8 cellular contexts compared by ENCODE assay signal in the genomic region with DNA sequence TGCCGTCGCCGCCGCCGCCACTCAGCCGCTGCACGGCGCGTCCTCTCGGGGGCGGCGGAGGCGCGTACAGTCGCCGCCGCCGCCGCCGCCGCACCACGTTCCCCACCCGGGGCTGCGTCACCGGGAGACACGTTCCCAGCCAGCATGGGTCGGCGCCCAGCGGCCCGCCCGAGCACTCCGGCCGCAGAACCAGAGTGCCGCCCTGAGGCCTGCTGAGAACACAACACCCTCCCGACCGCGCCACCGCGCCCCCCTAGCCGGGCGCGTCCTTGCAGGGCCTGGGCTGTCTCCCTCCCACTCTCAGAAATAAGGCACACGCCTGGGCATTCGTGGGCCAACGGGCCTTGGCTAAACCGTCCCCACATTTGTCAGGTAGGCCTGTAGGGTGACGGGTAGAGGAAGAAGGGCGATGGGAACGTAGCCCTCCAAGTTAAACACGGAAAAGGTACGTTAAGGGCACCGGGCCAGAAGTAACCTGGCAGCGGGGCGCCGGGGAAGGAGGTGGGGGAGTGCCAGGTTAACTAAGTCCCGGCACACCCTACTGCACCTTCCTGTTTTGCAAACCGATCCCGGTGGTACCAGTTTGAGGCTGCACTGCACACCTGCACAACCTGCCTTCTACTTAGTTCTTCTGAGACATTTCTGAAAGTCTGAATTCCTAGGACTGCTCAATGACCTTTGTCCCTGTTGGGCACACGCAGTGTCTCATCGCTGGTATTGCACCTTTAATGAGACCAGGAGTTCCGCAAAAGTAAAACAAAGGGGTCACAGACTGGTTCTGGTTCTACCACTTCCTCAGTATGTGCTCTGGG. TPM values are rescaled to one million over a fixed set of nuclear protein-coding genes. Genes with fewer than 3 reads are reported as not detected.
DNase-seq lines count a peak whose midpoint lies in the region; ATAC-seq and TF ChIP-seq lines count a peak whose summit lies in the region.

A gene (minus strand): TSS at position 68 of the 812 bp plus-strand sequence. CDS start 520 bp downstream, outside the sequence.

- peak; percentile 87 for TF ChIP-seq CTCF in lung (IDR thresholded peaks at IDR 0.05; ENCODE audit: control extremely low read depth, extremely low read depth)

- H3K27ac Mint-ChIP-seq in CD8-positive, alpha-beta memory T cell: peak within 1 kb of the TSS; percentile 81 to 97 (median 90)
- H3K27ac Mint-ChIP-seq in activated CD8-positive, alpha-beta T cell treated with anti-CD3 and anti-CD28 coated beads, Interleukin-2, amount 10 ng/mL, durations not matched to agents 7 days and 5 days: peak within 1 kb of the TSS; percentile 84

- CTCF ChIA-PET in CD8-positive, alpha-beta memory T cell (lab: Charles Lee): interaction anchor here (0.8 to 2.3 kb wide), 13 partner anchors 10 to 946 kb away, joined by 3 to 12 read pairs (median 3); a partner anchor contains a TSS
- CTCF ChIA-PET in activated CD8-positive, alpha-beta T cell treated with anti-CD3 and anti-CD28 coated beads, Interleukin-2, amount 10 ng/mL, durations not matched to agents 7 days and 5 days (lab: Charles Lee): interaction anchor here (0.7 to 3.0 kb wide), 14 partner anchors 8 to 278 kb away, joined by 3 to 31 read pairs (median 4); a partner anchor contains a TSS

- peak within 1 kb of the TSS; percentile 86 to 97 (median 91) for H3K4me3 Mint-ChIP-seq in CD8-positive, alpha-beta memory T cell
- peak within 1 kb of the TSS; percentile 91 for H3K4me3 Mint-ChIP-seq in activated CD8-positive, alpha-beta T cell treated with anti-CD3 and anti-CD28 coated beads, Interleukin-2, amount 10 ng/mL, durations not matched to agents 7 days and 5 days

- H3K4me3 ChIP-seq in CD8-positive, alpha-beta memory T cell (ENCODE audit: low read length): peak within 1 kb of the TSS; percentile 74
- peak within 1 kb of the TSS; percentile 60 for H3K4me3 ChIP-seq in ectodermal cell (ENCODE audit: insufficient read depth, low read depth, low read length)
- peak within 1 kb of the TSS; percentile 97 for H3K4me3 ChIP-seq in lung

- no peaks in the 10 kb centered on the region for H3K27me3 Mint-ChIP-seq in CD8-positive, alpha-beta memory T cell
- peaks cover 3% of the 10 kb centered on the region for H3K27me3 Mint-ChIP-seq in activated CD8-positive, alpha-beta T cell treated with anti-CD3 and anti-CD28 coated beads, Interleukin-2, amount 10 ng/mL, durations not matched to agents 7 days and 5 days (ENCODE audit: low read depth)

- H3K36me3 Mint-ChIP-seq in CD8-positive, alpha-beta memory T cell: peaks cover 0 to 6% (median 0%) of the 10 kb centered on the region in 3 donors
- peaks cover 5% of the 10 kb centered on the region for H3K36me3 Mint-ChIP-seq in activated CD8-positive, alpha-beta T cell treated with anti-CD3 and anti-CD28 coated beads, Interleukin-2, amount 10 ng/mL, durations not matched to agents 7 days and 5 days (ENCODE audit: low read depth)

- peaks cover 44% of the 10 kb centered on the region for H3K4me1 ChIP-seq in CD8-positive, alpha-beta memory T cell (ENCODE audit: insufficient read depth, low read length)
- H3K4me1 ChIP-seq in ectodermal cell (ENCODE audit: control insufficient read depth, insufficient read depth, low read length) (peaks cover 11% of the 10 kb centered on the region), lung (ENCODE audit: control insufficient read depth in 2 of 2, insufficient read depth in 2 of 2, low read length in 2 of 2) (peaks cover 0 to 9% of the 10 kb centered on the region in 2 donors)

- ATAC-seq in GM19452 (IDR thresholded peaks at IDR 0.05; ENCODE audit: unreplicated experiment): peak; percentile 98
- ATAC-seq in HG03575 (IDR thresholded peaks at IDR 0.05; ENCODE audit: extremely low read depth, insufficient number of reproducible peaks, low FRiP score, unreplicated experiment): peak; percentile 62
- peak; percentile 96 for ATAC-seq in activated CD8-positive, alpha-beta T cell treated with anti-CD3 and anti-CD28 coated beads, Interleukin-2, amount 10 ng/mL, durations not matched to agents 7 days and 5 days
- peak; percentile 96 for ATAC-seq in lung (ENCODE audit: insufficient read depth, low FRiP score)

- DNase-seq in CD8-positive, alpha-beta memory T cell: peak; percentile 83 to 93 (median 87)
- DNase-seq in NCI-H82 (lab: John Stamatoyannopoulos, UW) (peak; percentile 92), lung (ENCODE audit: low spot score) (peak; percentile 91)
- peak; percentile 90 for DNase-seq in activated CD8-positive, alpha-beta T cell treated with anti-CD3 and anti-CD28 coated beads, Interleukin-2, amount 10 ng/mL, durations not matched to agents 7 days and 5 days
- DNase-seq in stimulated activated CD4-positive, alpha-beta T cell treated with anti-CD3 and anti-CD28 coated beads, TNF-alpha, amount 100 ng/mL, for 24 hours (ENCODE audit: low read depth in 3 of 3): peak; percentile 74 to 89 (median 84)

- H3K36me3 ChIP-seq in CD8-positive, alpha-beta memory T cell (ENCODE audit: insufficient read depth, low read length): no peaks in the 10 kb centered on the region
- no peaks in the 10 kb centered on the region for H3K36me3 ChIP-seq in ectodermal cell (ENCODE audit: control insufficient read depth, insufficient read depth, low read length)
- H3K36me3 ChIP-seq in lung (ENCODE audit: control insufficient read depth in 2 of 2, insufficient read depth in 2 of 2, low read length in 2 of 2): peaks cover 0 to 2% of the 10 kb centered on the region in 2 donors

- no peaks in the 10 kb centered on the region for H3K9me3 ChIP-seq in CD8-positive, alpha-beta memory T cell (ENCODE audit: low read length)
- no peaks in the 10 kb centered on the region for H3K9me3 ChIP-seq in ectodermal cell (ENCODE audit: control insufficient read depth, low read length)
- no peaks in the 10 kb centered on the region for H3K9me3 ChIP-seq in lung (ENCODE audit: control insufficient read depth in 2 of 2, insufficient read depth in 1 of 2, low read length in 1 of 2)

- H3K27me3 ChIP-seq in CD8-positive, alpha-beta memory T cell (ENCODE audit: insufficient read depth, low read length, poor library complexity, severe bottlenecking): no peaks in the 10 kb centered on the region
- peaks cover 16% of the 10 kb centered on the region for H3K27me3 ChIP-seq in ectodermal cell (ENCODE audit: control insufficient read depth, insufficient read depth, low read length, poor library complexity, severe bottlenecking)
- H3K27me3 ChIP-seq in lung (ENCODE audit: control insufficient read depth, insufficient read depth): no peaks in the 10 kb centered on the region

- POLR2A ChIA-PET in CD8-positive, alpha-beta memory T cell (lab: Charles Lee): interaction anchor here (1.8 kb wide), 1 partner anchor 221 kb away, joined by 5 read pairs; a partner anchor contains a TSS
- POLR2A ChIA-PET in activated CD8-positive, alpha-beta T cell treated with anti-CD3 and anti-CD28 coated beads, Interleukin-2, amount 10 ng/mL, durations not matched to agents 7 days and 5 days (lab: Charles Lee): interaction anchor here (0.6 to 1.2 kb wide), 4 partner anchors 168 to 716 kb away, joined by 3 read pairs; no protein-coding TSS in a partner anchor

- no peaks in the 10 kb centered on the region for H3K9me3 Mint-ChIP-seq in CD8-positive, alpha-beta memory T cell
- no peaks in the 10 kb centered on the region for H3K9me3 Mint-ChIP-seq in activated CD8-positive, alpha-beta T cell treated with anti-CD3 and anti-CD28 coated beads, Interleukin-2, amount 10 ng/mL, durations not matched to agents 7 days and 5 days (ENCODE audit: insufficient read depth)

- peak within 1 kb of the TSS; percentile 66 for H3K27ac ChIP-seq in CD8-positive, alpha-beta memory T cell (ENCODE audit: low read depth, low read length)
- H3K27ac ChIP-seq in ectodermal cell (ENCODE audit: insufficient read depth, low read depth, low read length, poor library complexity, severe bottlenecking) (peak within 1 kb of the TSS; percentile 74), lung (ENCODE audit: low read depth in 1 of 2, low read length in 1 of 2) (peak within 1 kb of the TSS; percentile 94 to 98)

- peaks cover 45 to 51% (median 50%) of the 10 kb centered on the region in 3 donors for H3K4me1 Mint-ChIP-seq in CD8-positive, alpha-beta memory T cell
- H3K4me1 Mint-ChIP-seq in activated CD8-positive, alpha-beta T cell treated with anti-CD3 and anti-CD28 coated beads, Interleukin-2, amount 10 ng/mL, durations not matched to agents 7 days and 5 days (ENCODE audit: low read depth): peaks cover 47% of the 10 kb centered on the region

- WGBS in ectodermal cell, 2 experiments: 1 to 2% methylated on average over 61 of the region's 61 CpGs
- 0 to 1% methylated on average over 59 to 61 of the region's 61 CpGs for WGBS in lung, 2 donors

RNA-seq across cellular contexts. Expression of the gene that starts here (rescaled TPM):
- 10 to 100 TPM; 35.2 to 36.4 TPM for total RNA-seq in CD8-positive, alpha-beta memory T cell
- 26.1 TPM for polyA plus RNA-seq in CD8-positive, alpha-beta memory T cell
- 10 to 100 TPM; 28.3 to 28.6 TPM for total RNA-seq in activated CD8-positive, alpha-beta T cell treated with anti-CD3 and anti-CD28 coated beads, Interleukin-2, amount 10 ng/mL, durations not matched to agents 7 days and 5 days
- 42.9 TPM for polyA plus RNA-seq in ectodermal cell (2013, experiment 1 of 4)
- 45.2 TPM for polyA plus RNA-seq in ectodermal cell (2013, experiment 2 of 4)
- 41.7 TPM for polyA plus RNA-seq in ectodermal cell (2013, experiment 3 of 4)
- 48.1 TPM for polyA plus RNA-seq in ectodermal cell (2013, experiment 4 of 4)
- total RNA-seq in lung: 100 to 1,000 TPM in 1 of 2 donors, 10 to 100 TPM in 1; 40.9 to 105 TPM
- polyA plus RNA-seq in lung: 10 to 100 TPM; 12.4 to 19.5 TPM

Comparison
In these comparisons a context has a peak if more than half of its experiments do, and no peak if none do; other contexts are left out.
1. Peak in every context shown above with its lines: DNase-seq, ATAC-seq, H3K4me3 ChIP-seq and H3K27ac ChIP-seq.